9 cellular contexts compared by ENCODE assay signal in the genomic region with DNA sequence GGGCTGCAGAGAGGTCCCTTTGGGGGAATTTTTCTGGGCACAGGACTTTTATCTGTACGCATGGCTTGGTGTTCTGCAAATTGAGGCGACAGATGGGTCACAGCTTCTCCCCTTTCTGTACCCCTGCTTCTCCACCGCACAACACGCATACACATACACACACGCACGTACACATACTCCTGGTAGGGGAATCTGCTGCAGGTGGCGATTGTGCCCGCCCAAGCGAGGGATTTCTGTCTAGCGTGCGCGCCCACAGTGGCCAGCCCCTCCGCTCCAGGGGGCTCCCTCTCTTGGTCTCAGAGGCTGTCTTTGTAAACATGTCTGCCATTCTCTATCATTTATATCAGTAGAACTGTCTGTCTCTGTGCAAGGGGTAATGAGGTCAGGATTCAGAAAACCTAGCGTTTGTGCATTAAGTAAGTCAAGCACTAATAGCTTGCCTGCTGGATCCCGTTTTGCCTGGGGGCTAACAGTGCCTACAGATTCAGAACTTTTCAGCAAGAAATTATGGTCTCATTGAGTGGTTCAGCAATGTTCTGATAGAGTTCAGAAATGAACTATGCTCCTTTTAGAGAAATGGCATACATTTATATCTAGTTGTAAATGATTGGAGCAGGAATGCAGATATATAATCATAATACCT. TPM values are rescaled to one million over a fixed set of nuclear protein-coding genes. Genes with fewer than 3 reads are reported as not detected.
DNase-seq lines count a peak whose midpoint lies in the region; ATAC-seq and TF ChIP-seq lines count a peak whose summit lies in the region.
"Had no signal": no experiment of that assay in that cellular context is flagged by ENCODE, and none has a peak within 500 bp of the region (broad histone marks: within the 10 kb centered on the region; RNA-seq: fewer than 3 reads in every experiment).

No MANE protein-coding gene starts in this region.

- peaks cover 0 to 2% (median 0%) of the 10 kb centered on the region in 3 donors for H3K4me1 Mint-ChIP-seq in T-cell
- peaks cover 5% of the 10 kb centered on the region for H3K4me1 Mint-ChIP-seq in activated CD8-positive, alpha-beta T cell treated with anti-CD3 and anti-CD28 coated beads, Interleukin-2, amount 10 ng/mL, durations not matched to agents 7 days and 5 days (ENCODE audit: low read depth)

- no peaks in the 10 kb centered on the region for H3K9me3 ChIP-seq in right atrium auricular region
- no peaks in the 10 kb centered on the region for H3K9me3 ChIP-seq in psoas muscle
- H3K9me3 ChIP-seq: SJSA1 had no signal

- POLR2A ChIA-PET in T-cell (lab: Charles Lee) = no interaction called here
- POLR2A ChIA-PET in activated CD8-positive, alpha-beta T cell treated with anti-CD3 and anti-CD28 coated beads, Interleukin-2, amount 10 ng/mL, durations not matched to agents 7 days and 5 days (lab: Charles Lee) = no interaction called here

- TF ChIP-seq CTCF in right atrium auricular region (IDR thresholded peaks at IDR 0.05) (no peak), psoas muscle (IDR thresholded peaks at IDR 0.05) (no peak)

- no peaks in the 10 kb centered on the region for H3K36me3 ChIP-seq in right atrium auricular region
- H3K36me3 ChIP-seq in psoas muscle (ENCODE audit: insufficient read depth in 1 of 2, low read depth in 1 of 2) = no peaks in the 10 kb centered on the region
- H3K36me3 ChIP-seq: SJSA1 had no signal

- no peak overlapping the region for H3K27ac Mint-ChIP-seq in T-cell
- no peak overlapping the region for H3K27ac Mint-ChIP-seq in activated CD8-positive, alpha-beta T cell treated with anti-CD3 and anti-CD28 coated beads, Interleukin-2, amount 10 ng/mL, durations not matched to agents 7 days and 5 days

- H3K27me3 Mint-ChIP-seq in T-cell = peaks cover 28 to 29% of the 10 kb centered on the region in 2 donors
- peaks cover 30% of the 10 kb centered on the region for H3K27me3 Mint-ChIP-seq in activated CD8-positive, alpha-beta T cell treated with anti-CD3 and anti-CD28 coated beads, Interleukin-2, amount 10 ng/mL, durations not matched to agents 7 days and 5 days (ENCODE audit: low read depth)

- 2 to 5% (median 5%) methylated on average over 15 of the region's 15 CpGs for WGBS in psoas muscle, 3 donors

- H3K27me3 ChIP-seq in right atrium auricular region (no peaks in the 10 kb centered on the region), psoas muscle (ENCODE audit: insufficient read depth in 3 of 3, low read length in 2 of 3) (peaks cover 0 to 39% (median 10%) of the 10 kb centered on the region in 3 donors)

- H3K4me3 Mint-ChIP-seq in T-cell = no peak overlapping the region
- no peak overlapping the region for H3K4me3 Mint-ChIP-seq in activated CD8-positive, alpha-beta T cell treated with anti-CD3 and anti-CD28 coated beads, Interleukin-2, amount 10 ng/mL, durations not matched to agents 7 days and 5 days

- H3K4me1 ChIP-seq in right atrium auricular region = peaks cover 0 to 24% of the 10 kb centered on the region in 2 donors
- H3K4me1 ChIP-seq in psoas muscle = no peaks in the 10 kb centered on the region

- no peak for DNase-seq in right atrium auricular region (ENCODE audit: low spot score)
- peak in 1 of 2 donors; percentile 44 for DNase-seq in psoas muscle
- no peak for DNase-seq in SHP77 treated with DMSO at 0.1 percent for 48 hours (lab: John Stamatoyannopoulos, UW)
- no peak for DNase-seq in T-cell
- no peak for DNase-seq in activated CD8-positive, alpha-beta T cell treated with anti-CD3 and anti-CD28 coated beads, Interleukin-2, amount 10 ng/mL, durations not matched to agents 7 days and 5 days

- no peaks in the 10 kb centered on the region for H3K36me3 Mint-ChIP-seq in T-cell
- no peaks in the 10 kb centered on the region for H3K36me3 Mint-ChIP-seq in activated CD8-positive, alpha-beta T cell treated with anti-CD3 and anti-CD28 coated beads, Interleukin-2, amount 10 ng/mL, durations not matched to agents 7 days and 5 days (ENCODE audit: low read depth)

- H3K27ac ChIP-seq in right atrium auricular region (no peak overlapping the region), psoas muscle (no peak overlapping the region)
- H3K27ac ChIP-seq: SJSA1 had no signal

- intact Hi-C loops in psoas muscle (cut with DNase I) = no loop called here

- H3K4me3 ChIP-seq in right atrium auricular region (peak overlapping the region; percentile 36 to 51), psoas muscle (peak overlapping the region; percentile 50)

- peaks cover 0 to 6% (median 1%) of the 10 kb centered on the region in 3 donors for H3K9me3 Mint-ChIP-seq in T-cell
- no peaks in the 10 kb centered on the region for H3K9me3 Mint-ChIP-seq in activated CD8-positive, alpha-beta T cell treated with anti-CD3 and anti-CD28 coated beads, Interleukin-2, amount 10 ng/mL, durations not matched to agents 7 days and 5 days (ENCODE audit: insufficient read depth)

- ATAC-seq in GM18868 (IDR thresholded peaks at IDR 0.05; ENCODE audit: unreplicated experiment) = peak; percentile 31
- peak; percentile 24 for ATAC-seq in SK-N-SH treated with all-trans-retinoic acid at 6 μM for 48 hours
- ATAC-seq in psoas muscle = no peak
- no peak for ATAC-seq in T-cell (replicated peaks in 1 of 4)
- ATAC-seq in HG03342 (IDR thresholded peaks at IDR 0.05; ENCODE audit: unreplicated experiment) = no peak
- no peak for ATAC-seq in activated CD8-positive, alpha-beta T cell treated with anti-CD3 and anti-CD28 coated beads, Interleukin-2, amount 10 ng/mL, durations not matched to agents 7 days and 5 days

- CTCF ChIA-PET in T-cell (lab: Charles Lee) = no interaction called here
- CTCF ChIA-PET in activated CD8-positive, alpha-beta T cell treated with anti-CD3 and anti-CD28 coated beads, Interleukin-2, amount 10 ng/mL, durations not matched to agents 7 days and 5 days (lab: Charles Lee) = no interaction called here

TF ChIP-seq in SK-N-SH treated with all-trans-retinoic acid at 6 μM for 48 hours, 23 proteins besides CTCF, POLR2A, EP300 and RAD21 (continues in another document):
- TF ChIP-seq RARB (CRISPR knock-in tag; IDR thresholded peaks at IDR 0.05) (no peak), GLIS3 (CRISPR knock-in tag; IDR thresholded peaks at IDR 0.05) (no peak), TOX (CRISPR knock-in tag; IDR thresholded peaks at IDR 0.05; ENCODE audit: borderline replicate concordance) (no peak), TCF4 (CRISPR knock-in tag; IDR thresholded peaks at IDR 0.05; ENCODE audit: borderline replicate concordance) (no peak), SNAI2 (CRISPR knock-in tag; IDR thresholded peaks at IDR 0.05) (no peak), ZC3H10 (CRISPR knock-in tag; IDR thresholded peaks at IDR 0.05) (no peak), OSR1 (CRISPR knock-in tag; IDR thresholded peaks at IDR 0.05) (no peak)
- TF ChIP-seq, protein P1, sequence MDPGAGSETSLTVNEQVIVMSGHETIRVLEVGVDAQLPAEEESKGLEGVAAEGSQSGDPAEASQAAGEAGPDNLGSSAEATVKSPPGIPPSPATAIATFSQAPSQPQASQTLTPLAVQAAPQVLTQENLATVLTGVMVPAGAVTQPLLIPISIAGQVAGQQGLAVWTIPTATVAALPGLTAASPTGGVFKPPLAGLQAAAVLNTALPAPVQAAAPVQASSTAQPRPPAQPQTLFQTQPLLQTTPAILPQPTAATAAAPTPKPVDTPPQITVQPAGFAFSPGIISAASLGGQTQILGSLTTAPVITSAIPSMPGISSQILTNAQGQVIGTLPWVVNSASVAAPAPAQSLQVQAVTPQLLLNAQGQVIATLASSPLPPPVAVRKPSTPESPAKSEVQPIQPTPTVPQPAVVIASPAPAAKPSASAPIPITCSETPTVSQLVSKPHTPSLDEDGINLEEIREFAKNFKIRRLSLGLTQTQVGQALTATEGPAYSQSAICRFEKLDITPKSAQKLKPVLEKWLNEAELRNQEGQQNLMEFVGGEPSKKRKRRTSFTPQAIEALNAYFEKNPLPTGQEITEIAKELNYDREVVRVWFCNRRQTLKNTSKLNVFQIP (CRISPR knock-in tag; IDR thresholded peaks at IDR 0.05; ENCODE audit: borderline replicate concordance, low read depth) = no peak
- TF ChIP-seq, protein P2, sequence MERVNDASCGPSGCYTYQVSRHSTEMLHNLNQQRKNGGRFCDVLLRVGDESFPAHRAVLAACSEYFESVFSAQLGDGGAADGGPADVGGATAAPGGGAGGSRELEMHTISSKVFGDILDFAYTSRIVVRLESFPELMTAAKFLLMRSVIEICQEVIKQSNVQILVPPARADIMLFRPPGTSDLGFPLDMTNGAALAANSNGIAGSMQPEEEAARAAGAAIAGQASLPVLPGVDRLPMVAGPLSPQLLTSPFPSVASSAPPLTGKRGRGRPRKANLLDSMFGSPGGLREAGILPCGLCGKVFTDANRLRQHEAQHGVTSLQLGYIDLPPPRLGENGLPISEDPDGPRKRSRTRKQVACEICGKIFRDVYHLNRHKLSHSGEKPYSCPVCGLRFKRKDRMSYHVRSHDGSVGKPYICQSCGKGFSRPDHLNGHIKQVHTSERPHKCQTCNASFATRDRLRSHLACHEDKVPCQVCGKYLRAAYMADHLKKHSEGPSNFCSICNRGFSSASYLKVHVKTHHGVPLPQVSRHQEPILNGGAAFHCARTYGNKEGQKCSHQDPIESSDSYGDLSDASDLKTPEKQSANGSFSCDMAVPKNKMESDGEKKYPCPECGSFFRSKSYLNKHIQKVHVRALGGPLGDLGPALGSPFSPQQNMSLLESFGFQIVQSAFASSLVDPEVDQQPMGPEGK (CRISPR knock-in tag; IDR thresholded peaks at IDR 0.05; ENCODE audit: borderline replicate concordance) = no peak
- TF ChIP-seq, protein P3, sequence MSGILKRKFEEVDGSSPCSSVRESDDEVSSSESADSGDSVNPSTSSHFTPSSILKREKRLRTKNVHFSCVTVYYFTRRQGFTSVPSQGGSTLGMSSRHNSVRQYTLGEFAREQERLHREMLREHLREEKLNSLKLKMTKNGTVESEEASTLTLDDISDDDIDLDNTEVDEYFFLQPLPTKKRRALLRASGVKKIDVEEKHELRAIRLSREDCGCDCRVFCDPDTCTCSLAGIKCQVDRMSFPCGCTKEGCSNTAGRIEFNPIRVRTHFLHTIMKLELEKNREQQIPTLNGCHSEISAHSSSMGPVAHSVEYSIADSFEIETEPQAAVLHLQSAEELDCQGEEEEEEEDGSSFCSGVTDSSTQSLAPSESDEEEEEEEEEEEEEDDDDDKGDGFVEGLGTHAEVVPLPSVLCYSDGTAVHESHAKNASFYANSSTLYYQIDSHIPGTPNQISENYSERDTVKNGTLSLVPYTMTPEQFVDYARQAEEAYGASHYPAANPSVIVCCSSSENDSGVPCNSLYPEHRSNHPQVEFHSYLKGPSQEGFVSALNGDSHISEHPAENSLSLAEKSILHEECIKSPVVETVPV (CRISPR knock-in tag; IDR thresholded peaks at IDR 0.05) = no peak

RNA-seq across cellular contexts. Expression of a gene that starts 2.2 kb away (rescaled TPM):
- under 1 TPM in 1 of 2 donors, not detected in 1; 0.16 TPM for total RNA-seq in right atrium auricular region
- not detected for total RNA-seq in psoas muscle
- not detected for polyA plus RNA-seq in psoas muscle
- total RNA-seq in T-cell = under 1 TPM in 2 of 5 donors, not detected in 3; 0.13 to 0.18 TPM
- not detected for total RNA-seq in activated CD8-positive, alpha-beta T cell treated with anti-CD3 and anti-CD28 coated beads, Interleukin-2, amount 10 ng/mL, durations not matched to agents 7 days and 5 days
- total RNA-seq: SJSA1 had no signal

Comparison
In these comparisons a context has a peak if more than half of its experiments do, and no peak if none do; other contexts are left out.
1. ATAC-seq: peak in GM18868 (single experiment) and SK-N-SH treated with all-trans-retinoic acid at 6 μM for 48 hours (single experiment); none in psoas muscle (0 of 4), T-cell (0 of 4), HG03342 (single experiment) and activated CD8-positive, alpha-beta T cell treated with anti-CD3 and anti-CD28 coated beads, Interleukin-2, amount 10 ng/mL, durations not matched to agents 7 days and 5 days (single experiment).